Comparison of ENCODE assay signal across 12 cellular contexts in genomic region chr9:121279841-121280388, GRCh38. TPM values are rescaled to one million over a fixed set of nuclear protein-coding genes. Genes with fewer than 3 reads are reported as not detected.
A peak's percentile ranks its signal among the peaks of the same experiment; 100 is the strongest.
DNase-seq lines count a peak whose midpoint lies in the region; TF ChIP-seq lines count a peak whose summit lies in the region.
"Had no signal": no experiment of that assay in that cellular context is flagged by ENCODE, and none has a peak within 500 bp of the region (broad histone marks: within the 10 kb centered on the region; RNA-seq: fewer than 3 reads in every experiment).

No MANE protein-coding gene starts in this region.

- TF ChIP-seq CTCF in RWPE1 (conservative IDR thresholded peaks at IDR 0.05; ENCODE audit: low read depth) (no peak), suprapubic skin (IDR thresholded peaks at IDR 0.05) (no peak)

- TF ChIP-seq POLR2A in suprapubic skin (IDR thresholded peaks at IDR 0.05) = no peak

- no peaks in the 10 kb centered on the region for H3K27me3 ChIP-seq in mucosa of stomach (ENCODE audit: control insufficient read depth, insufficient read depth, low read length)
- H3K27me3 ChIP-seq in suprapubic skin = no peaks in the 10 kb centered on the region
- H3K27me3 ChIP-seq: right lobe of liver had no signal

- POLR2A ChIA-PET in RWPE1 (lab: Yijun Ruan, JAX; ENCODE audit: low non-redundant PET) = no interaction called here

- H3K4me1 Mint-ChIP-seq in dendritic cell treated with granulocyte-macrophage colony-stimulating factor and Interleukin-4, amounts not matched to agents 40 ng/mL and 50 ng/mL, for 4 days (ENCODE audit: low read depth) = peaks cover 90% of the 10 kb centered on the region

- H3K27me3 Mint-ChIP-seq in dendritic cell treated with granulocyte-macrophage colony-stimulating factor and Interleukin-4, amounts not matched to agents 40 ng/mL and 50 ng/mL, for 4 days = no peaks in the 10 kb centered on the region
- H3K27me3 Mint-ChIP-seq: CD4-positive, CD25-positive, alpha-beta regulatory T cell had no signal

- no peak overlapping the region for H3K4me3 ChIP-seq in mucosa of stomach (ENCODE audit: low read length)
- H3K4me3 ChIP-seq in suprapubic skin = no peak overlapping the region
- H3K4me3 ChIP-seq: right lobe of liver had no signal

- TF ChIP-seq EP300 in suprapubic skin (IDR thresholded peaks at IDR 0.05) = no peak

- DNase-seq in RWPE1 (ENCODE audit: low spot score) (no peak), suprapubic skin (ENCODE audit: low spot score in 2 of 2) (peak in 1 of 2 donors; percentile 73), HUDEP-2 (lab: John Stamatoyannopoulos, UW; ENCODE audit: unreplicated experiment in 76 of 76) (no peak), HT-29 (ENCODE audit: low spot score) (no peak), epidermal melanocyte (ENCODE audit: insufficient read length, low spot score) (no peak), NOMO-1 (lab: John Stamatoyannopoulos, UW; ENCODE audit: unreplicated experiment in 2 of 2) (no peak)
- DNase-seq: CD4-positive, CD25-positive, alpha-beta regulatory T cell; effector CD8-positive, alpha-beta T cell had no signal

- peaks cover 83% of the 10 kb centered on the region for H3K4me1 ChIP-seq in mucosa of stomach (ENCODE audit: control insufficient read depth, insufficient read depth, low read length)
- peaks cover 96% of the 10 kb centered on the region for H3K4me1 ChIP-seq in suprapubic skin

- H3K9me3 Mint-ChIP-seq in dendritic cell treated with granulocyte-macrophage colony-stimulating factor and Interleukin-4, amounts not matched to agents 40 ng/mL and 50 ng/mL, for 4 days = no peaks in the 10 kb centered on the region
- H3K9me3 Mint-ChIP-seq: CD4-positive, CD25-positive, alpha-beta regulatory T cell; T-helper 1 cell treated with Interleukin-12 subunit alpha and Interleukin-12 subunit beta and Interleukin-4 antibody, amounts not matched to agents 30 μg/mL and 1 μg/mL, for 36 hours had no signal

- WGBS in suprapubic skin = 62% methylated on average over 8 of the region's 10 CpGs

- H3K36me3 ChIP-seq in mucosa of stomach (ENCODE audit: control insufficient read depth, insufficient read depth, low read length) (peaks cover 12% of the 10 kb centered on the region), suprapubic skin (no peaks in the 10 kb centered on the region)
- H3K36me3 ChIP-seq: right lobe of liver had no signal

- CTCF ChIA-PET in RWPE1 (lab: Yijun Ruan, JAX) = interaction anchor here (1.1 to 2.7 kb wide), 3 partner anchors 11 to 67 kb away, joined by 6 to 8 read pairs (median 8); partner anchors contain the start of gene GSN

- peak overlapping the region; percentile 50 for H3K9ac ChIP-seq in mucosa of stomach (ENCODE audit: low read length)

- no peaks in the 10 kb centered on the region for H3K9me3 ChIP-seq in mucosa of stomach (ENCODE audit: control insufficient read depth, low read length)
- H3K9me3 ChIP-seq in suprapubic skin = no peaks in the 10 kb centered on the region
- H3K9me3 ChIP-seq: right lobe of liver had no signal

- H3K4me3 Mint-ChIP-seq in dendritic cell treated with granulocyte-macrophage colony-stimulating factor and Interleukin-4, amounts not matched to agents 40 ng/mL and 50 ng/mL, for 4 days = peak overlapping the region; percentile 61
- H3K4me3 Mint-ChIP-seq: CD4-positive, CD25-positive, alpha-beta regulatory T cell; T-helper 1 cell treated with Interleukin-12 subunit alpha and Interleukin-12 subunit beta and Interleukin-4 antibody, amounts not matched to agents 30 μg/mL and 1 μg/mL, for 36 hours had no signal

- H3K27ac Mint-ChIP-seq in dendritic cell treated with granulocyte-macrophage colony-stimulating factor and Interleukin-4, amounts not matched to agents 40 ng/mL and 50 ng/mL, for 4 days = peak overlapping the region; percentile 85
- H3K27ac Mint-ChIP-seq: CD4-positive, CD25-positive, alpha-beta regulatory T cell; T-helper 1 cell treated with Interleukin-12 subunit alpha and Interleukin-12 subunit beta and Interleukin-4 antibody, amounts not matched to agents 30 μg/mL and 1 μg/mL, for 36 hours had no signal

- H3K27ac ChIP-seq in RWPE1 = peak overlapping the region; percentile 98
- peak overlapping the region; percentile 97 for H3K27ac ChIP-seq in suprapubic skin

- intact Hi-C loops in dendritic cell treated with granulocyte-macrophage colony-stimulating factor and Interleukin-4, amounts not matched to agents 40 ng/mL and 50 ng/mL, for 4 days (cut with micrococcal nuclease) = loop anchor here (5.0 kb wide), 1 partner anchor 58 kb away; no protein-coding TSS in a partner anchor

- H3K36me3 Mint-ChIP-seq in dendritic cell treated with granulocyte-macrophage colony-stimulating factor and Interleukin-4, amounts not matched to agents 40 ng/mL and 50 ng/mL, for 4 days (ENCODE audit: low read depth) = peaks cover 82% of the 10 kb centered on the region
- H3K36me3 Mint-ChIP-seq: CD4-positive, CD25-positive, alpha-beta regulatory T cell had no signal

RNA-seq across cellular contexts. Expression of gene GSN, which starts 12.0 kb away (rescaled TPM):
- total RNA-seq in suprapubic skin = 100 to 1,000 TPM; 681 to 944 (median 771) TPM
- total RNA-seq in HT-29 (2014; rRNA removed; shearing (Covaris generic)) = 270 and 283 TPM in 2 replicates
